9 cellular contexts compared by ENCODE assay signal in genomic region chr3:108528459-108529231, GRCh38. TPM values are rescaled to one million over a fixed set of nuclear protein-coding genes. Genes with fewer than 3 reads are reported as not detected.
DNase-seq lines count a peak whose midpoint lies in the region; ATAC-seq and TF ChIP-seq lines count a peak whose summit lies in the region.
"Had no signal": no experiment of that assay in that cellular context is flagged by ENCODE, and none has a peak within 500 bp of the region (broad histone marks: within the 10 kb centered on the region; RNA-seq: fewer than 3 reads in every experiment).

No MANE protein-coding gene starts in this region.

- H3K9me3 ChIP-seq in lung (ENCODE audit: control insufficient read depth in 2 of 2, insufficient read depth in 1 of 2, low read length in 1 of 2) = no peaks in the 10 kb centered on the region

- ATAC-seq in GM18861 (IDR thresholded peaks at IDR 0.05; ENCODE audit: unreplicated experiment) (peak; percentile 91), HG02623 (IDR thresholded peaks at IDR 0.05; ENCODE audit: unreplicated experiment) (peak; percentile 84), lung (ENCODE audit: insufficient read depth, low FRiP score) (peak; percentile 35)
- ATAC-seq: foreskin keratinocyte had no signal

- peak; percentile 18 to 44 for DNase-seq in Kasumi-1 (lab: John Stamatoyannopoulos, UW)
- DNase-seq in lung (ENCODE audit: low spot score) = no peak
- DNase-seq in activated effector memory CD4-positive, alpha-beta T cell treated with Interleukin-2 at 50 U/mL for 16 hours = no peak
- DNase-seq in posterior cingulate gyrus = no peak
- DNase-seq in SW480 (ENCODE audit: low spot score) = no peak
- DNase-seq in DMS153 treated with DMSO at 0.1 percent for 48 hours (lab: John Stamatoyannopoulos, UW; ENCODE audit: unreplicated experiment) = no peak
- DNase-seq: foreskin keratinocyte had no signal

- H3K27ac ChIP-seq in lung (ENCODE audit: low read depth in 1 of 2, low read length in 1 of 2) = peak overlapping the region in 1 of 2 donors; percentile 29
- H3K27ac ChIP-seq: foreskin keratinocyte had no signal

- H3K4me3 ChIP-seq in lung = no peak overlapping the region

- H3K4me1 ChIP-seq in lung (ENCODE audit: control insufficient read depth in 2 of 2, insufficient read depth in 2 of 2, low read length in 2 of 2) = peaks cover 0 to 12% of the 10 kb centered on the region in 2 donors
- H3K4me1 ChIP-seq: foreskin keratinocyte had no signal

- 41% methylated on average over 3 of the region's 3 CpGs for WGBS in lung, 2 donors

- intact Hi-C loops in posterior cingulate gyrus (cut with DNase I) = no loop called here

- TF ChIP-seq CTCF in lung (IDR thresholded peaks at IDR 0.05; ENCODE audit: control extremely low read depth, extremely low read depth) = no peak

- no peaks in the 10 kb centered on the region for H3K27me3 ChIP-seq in lung (ENCODE audit: control insufficient read depth, insufficient read depth)

- no peaks in the 10 kb centered on the region for H3K36me3 ChIP-seq in lung (ENCODE audit: control insufficient read depth in 2 of 2, insufficient read depth in 2 of 2, low read length in 2 of 2)

RNA-seq across cellular contexts. Expression of gene MYH15, which starts 18.2 kb away (rescaled TPM):
- total RNA-seq in lung = under 1 TPM; 0.18 to 0.31 TPM
- polyA plus RNA-seq in lung = under 1 TPM; 0.06 to 0.31 TPM

Comparison
In these comparisons a context has a peak if more than half of its experiments do, and no peak if none do; other contexts are left out.
1. ATAC-seq: peak in every context shown above with its lines; median percentile 91 in GM18861; 84 in HG02623; 35 in lung.
2. DNase-seq: peak in Kasumi-1 (2 of 2); none in lung (single experiment), activated effector memory CD4-positive, alpha-beta T cell treated with Interleukin-2 at 50 U/mL for 16 hours (single experiment), posterior cingulate gyrus (0 of 10), SW480 (single experiment) and DMS153 treated with DMSO at 0.1 percent for 48 hours (single experiment).